ENCODE assay signal across 35 cellular contexts in the genomic region with DNA sequence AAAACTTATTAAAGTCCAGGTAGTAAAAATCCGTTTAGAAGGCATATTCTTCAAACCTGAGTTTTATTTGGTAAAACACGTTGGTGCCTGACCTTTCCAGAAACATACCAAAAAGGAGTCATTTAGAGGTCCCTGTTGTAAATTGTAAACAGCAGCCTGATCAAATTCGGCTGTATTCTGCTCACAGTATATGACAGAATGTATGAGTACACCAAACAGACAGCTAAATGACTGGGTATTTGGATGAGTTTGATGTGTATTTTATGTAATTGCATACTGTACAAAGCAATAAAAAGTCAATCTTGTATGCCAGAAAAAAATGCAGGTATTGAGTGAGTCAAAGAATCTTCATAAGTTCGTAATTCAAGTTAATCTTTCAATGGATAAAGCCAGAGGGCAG.
"Had no signal": no experiment of that assay in that cellular context is flagged by ENCODE, and none has a peak within 500 bp of the region (broad histone marks: within the 10 kb centered on the region; RNA-seq: fewer than 3 reads in every experiment).

No MANE protein-coding gene starts in this region.

- DNase-seq: activated B cell treated with CpG ODN at 0.5 μM for 24 hours; activated CD4-positive, alpha-beta memory T cell treated with anti-CD3 and anti-CD28 coated beads for 36 hours; activated CD4-positive, alpha-beta T cell treated with anti-CD3 and anti-CD28 coated beads for 4 hours; activated CD4-positive, alpha-beta T cell treated with anti-CD3 and anti-CD28 coated beads, Interleukin-2, amount 10 ng/mL, durations not matched to agents 24 days and 14 days; activated CD4-positive, alpha-beta T cell treated with anti-CD3 and anti-CD28 coated beads, Interleukin-2, amount 50 U/mL, for 1 hour; activated CD4-positive, alpha-beta T cell treated with anti-CD3 and anti-CD28 coated beads, Interleukin-2, amount 50 U/mL, for 4 hours; activated CD4-positive, CD25-positive, alpha-beta regulatory T cell treated with anti-CD3 and anti-CD28 coated beads, Interleukin-2, amount 50 U/mL, for 72 hours; activated CD8-positive, alpha-beta memory T cell treated with anti-CD3 and anti-CD28 coated beads, Interleukin-2, amount 50 U/mL, for 4 hours; activated CD8-positive, alpha-beta T cell treated with anti-CD3 and anti-CD28 coated beads for 36 hours; activated effector memory CD4-positive, alpha-beta T cell treated with anti-CD3 and anti-CD28 coated beads, Interleukin-2, amount 50 U/mL, for 16 hours; activated gamma-delta T cell treated with Interleukin-2 at 50 U/mL for 16 hours; activated naive CD4-positive, alpha-beta T cell; activated naive CD4-positive, alpha-beta T cell treated with anti-CD3 and anti-CD28 coated beads for 36 hours; activated naive CD4-positive, alpha-beta T cell treated with anti-CD3 and anti-CD28 coated beads, Interleukin-2, amount 50 U/mL, for 16 hours; activated naive CD8-positive, alpha-beta T cell treated with anti-CD3 and anti-CD28 coated beads for 36 hours; activated T-cell treated with anti-CD3 and anti-CD28 coated beads for 4 hours; activated T-cell treated with anti-CD3 and anti-CD28 coated beads, Interleukin-2, amount 50 U/mL, for 1 hour; activated T-cell treated with anti-CD3 and anti-CD28 coated beads, Interleukin-2, amount 50 U/mL, for 4 hours; activated T-cell treated with anti-CD3 and anti-CD28 coated beads, Interleukin-2, amount 50 U/mL, for 72 hours; amygdala; anterior cingulate cortex; caudate nucleus; cerebellar nuclear complex; T-helper 1 cell; T-helper 2 cell; T-helper 9 cell had no signal

- H3K27me3 ChIP-seq: ascending aorta, cardiac muscle cell had no signal

- H3K4me3 Mint-ChIP-seq: activated B cell treated with CpG ODN at 0.5 μM for 24 hours; activated CD4-positive, alpha-beta memory T cell treated with anti-CD3 and anti-CD28 coated beads for 36 hours; activated CD4-positive, alpha-beta T cell treated with anti-CD3 and anti-CD28 coated beads, Interleukin-2, amount 10 ng/mL, durations not matched to agents 24 days and 14 days; activated CD8-positive, alpha-beta T cell treated with anti-CD3 and anti-CD28 coated beads for 36 hours; activated naive CD4-positive, alpha-beta T cell treated with anti-CD3 and anti-CD28 coated beads for 36 hours; activated naive CD8-positive, alpha-beta T cell treated with anti-CD3 and anti-CD28 coated beads for 36 hours; activated T-cell treated with anti-CD3 and anti-CD28 coated beads, Interleukin-2, amount 50 U/mL, for 4 hours; activated T-cell treated with anti-CD3 and anti-CD28 coated beads, Interleukin-2, amount 50 U/mL, for 72 hours; activated T-helper 1 cell treated with anti-CD3 and anti-CD28 coated beads, Interleukin-12 subunit alpha, Interleukin-12 subunit beta, Interleukin-2, Interleukin-4 antibody, amounts not matched to agents 30 ng/mL and 10 ng/mL and 1 ng/mL, durations not matched to agents 14 hours and 24 hours and 36 hours; activated T-helper 17 cell treated with anti-CD3 and anti-CD28 coated beads, Interleukin-2, amount 50 U/mL, for 72 hours; brain; central memory CD8-positive, alpha-beta T cell; T-helper 1 cell treated with Interleukin-12 subunit alpha and Interleukin-12 subunit beta and Interleukin-4 antibody, amounts not matched to agents 30 μg/mL and 1 μg/mL, for 36 hours; T-helper 2 cell treated with Interferon-gamma antibody and Interleukin-4, amounts not matched to agents 5 μg/mL and 100 μg/mL, for 36 hours had no signal

- H3K9me3 ChIP-seq: ascending aorta had no signal

- H3K36me3 Mint-ChIP-seq: activated CD4-positive, alpha-beta memory T cell treated with anti-CD3 and anti-CD28 coated beads for 36 hours; activated naive CD4-positive, alpha-beta T cell treated with anti-CD3 and anti-CD28 coated beads, Interleukin-2, amount 50 U/mL, for 72 hours; activated naive CD8-positive, alpha-beta T cell treated with anti-CD3 and anti-CD28 coated beads for 36 hours; brain had no signal

- H3K4me1 Mint-ChIP-seq: activated B cell treated with CpG ODN at 0.5 μM for 24 hours; activated CD4-positive, alpha-beta T cell treated with anti-CD3 and anti-CD28 coated beads, Interleukin-2, amount 10 ng/mL, durations not matched to agents 24 days and 14 days; activated naive CD8-positive, alpha-beta T cell treated with anti-CD3 and anti-CD28 coated beads for 36 hours; activated T-helper 17 cell treated with anti-CD3 and anti-CD28 coated beads, Interleukin-2, amount 50 U/mL, for 72 hours; central memory CD8-positive, alpha-beta T cell had no signal

- H3K9me3 Mint-ChIP-seq: activated CD4-positive, alpha-beta memory T cell treated with anti-CD3 and anti-CD28 coated beads for 36 hours; activated CD4-positive, alpha-beta T cell treated with anti-CD3 and anti-CD28 coated beads, Interleukin-2, amount 10 ng/mL, durations not matched to agents 24 days and 14 days; activated CD8-positive, alpha-beta T cell treated with anti-CD3 and anti-CD28 coated beads for 36 hours; activated naive CD4-positive, alpha-beta T cell treated with anti-CD3 and anti-CD28 coated beads for 36 hours; activated naive CD4-positive, alpha-beta T cell treated with anti-CD3 and anti-CD28 coated beads, Interleukin-2, amount 50 U/mL, for 72 hours; activated naive CD8-positive, alpha-beta T cell treated with anti-CD3 and anti-CD28 coated beads for 36 hours; activated T-helper 1 cell treated with anti-CD3 and anti-CD28 coated beads, Interleukin-12 subunit alpha, Interleukin-12 subunit beta, Interleukin-2, Interleukin-4 antibody, amounts not matched to agents 30 ng/mL and 10 ng/mL and 1 ng/mL, durations not matched to agents 14 hours and 24 hours and 36 hours; activated T-helper 17 cell treated with anti-CD3 and anti-CD28 coated beads, Interleukin-2, amount 50 U/mL, for 72 hours; central memory CD8-positive, alpha-beta T cell; T-helper 1 cell treated with Interleukin-12 subunit alpha and Interleukin-12 subunit beta and Interleukin-4 antibody, amounts not matched to agents 30 μg/mL and 1 μg/mL, for 36 hours; T-helper 2 cell treated with Interferon-gamma antibody and Interleukin-4, amounts not matched to agents 5 μg/mL and 100 μg/mL, for 36 hours had no signal

- H3K36me3 ChIP-seq: ascending aorta, cardiac muscle cell had no signal

- H3K4me3 ChIP-seq: ascending aorta, cardiac muscle cell had no signal

- H3K27ac ChIP-seq: ascending aorta, cardiac muscle cell had no signal

- H3K27me3 Mint-ChIP-seq: activated B cell treated with CpG ODN at 0.5 μM for 24 hours; activated CD4-positive, alpha-beta memory T cell treated with anti-CD3 and anti-CD28 coated beads for 36 hours; activated CD4-positive, alpha-beta T cell treated with anti-CD3 and anti-CD28 coated beads, Interleukin-2, amount 10 ng/mL, durations not matched to agents 24 days and 14 days; activated CD8-positive, alpha-beta T cell treated with anti-CD3 and anti-CD28 coated beads for 36 hours; activated naive CD8-positive, alpha-beta T cell treated with anti-CD3 and anti-CD28 coated beads for 36 hours; activated T-helper 17 cell treated with anti-CD3 and anti-CD28 coated beads, Interleukin-2, amount 50 U/mL, for 72 hours; brain; central memory CD8-positive, alpha-beta T cell had no signal

- ATAC-seq: activated CD8-positive, alpha-beta T cell treated with anti-CD3 and anti-CD28 coated beads for 36 hours; activated naive CD4-positive, alpha-beta T cell treated with anti-CD3 and anti-CD28 coated beads, Interleukin-2, amount 50 U/mL, for 72 hours; activated T-cell treated with anti-CD3 and anti-CD28 coated beads, Interleukin-2, amount 50 U/mL, for 4 hours; activated T-cell treated with anti-CD3 and anti-CD28 coated beads, Interleukin-2, amount 50 U/mL, for 72 hours; activated T-helper 17 cell treated with anti-CD3 and anti-CD28 coated beads, Interleukin-2, amount 50 U/mL, for 72 hours had no signal

- H3K27ac Mint-ChIP-seq: activated B cell treated with CpG ODN at 0.5 μM for 24 hours; activated CD4-positive, alpha-beta memory T cell treated with anti-CD3 and anti-CD28 coated beads for 36 hours; activated CD4-positive, alpha-beta T cell treated with anti-CD3 and anti-CD28 coated beads, Interleukin-2, amount 10 ng/mL, durations not matched to agents 24 days and 14 days; activated CD8-positive, alpha-beta T cell treated with anti-CD3 and anti-CD28 coated beads for 36 hours; activated naive CD4-positive, alpha-beta T cell treated with anti-CD3 and anti-CD28 coated beads for 36 hours; activated naive CD4-positive, alpha-beta T cell treated with anti-CD3 and anti-CD28 coated beads, Interleukin-2, amount 50 U/mL, for 72 hours; activated naive CD8-positive, alpha-beta T cell treated with anti-CD3 and anti-CD28 coated beads for 36 hours; activated T-cell treated with anti-CD3 and anti-CD28 coated beads, Interleukin-2, amount 50 U/mL, for 72 hours; activated T-helper 1 cell treated with anti-CD3 and anti-CD28 coated beads, Interleukin-12 subunit alpha, Interleukin-12 subunit beta, Interleukin-2, Interleukin-4 antibody, amounts not matched to agents 30 ng/mL and 10 ng/mL and 1 ng/mL, durations not matched to agents 14 hours and 24 hours and 36 hours; activated T-helper 17 cell treated with anti-CD3 and anti-CD28 coated beads, Interleukin-2, amount 50 U/mL, for 72 hours; brain; T-helper 1 cell treated with Interleukin-12 subunit alpha and Interleukin-12 subunit beta and Interleukin-4 antibody, amounts not matched to agents 30 μg/mL and 1 μg/mL, for 36 hours; T-helper 2 cell treated with Interferon-gamma antibody and Interleukin-4, amounts not matched to agents 5 μg/mL and 100 μg/mL, for 36 hours had no signal
